20 cellular contexts compared by ENCODE assay signal in genomic region chr2:97741251-97741650, GRCh38. TPM values are rescaled to one million over a fixed set of nuclear protein-coding genes. Genes with fewer than 3 reads are reported as not detected.
DNase-seq lines count a peak whose midpoint lies in the region; ATAC-seq, FAIRE-seq and TF ChIP-seq lines count a peak whose summit lies in the region.
"Had no signal": no experiment of that assay in that cellular context is flagged by ENCODE, and none has a peak within 500 bp of the region (broad histone marks: within the 10 kb centered on the region; RNA-seq: fewer than 3 reads in every experiment).

No MANE protein-coding gene starts in this region.

- H3K4me1 ChIP-seq in cardiac muscle cell (ENCODE audit: low read depth) (no peaks in the 10 kb centered on the region), H1 (replicated peaks in 1 of 4; ENCODE audit: control insufficient read depth in 3 of 4, insufficient read depth in 4 of 4, low read length in 3 of 4) (peaks cover 0 to 2% (median 0%) of the 10 kb centered on the region in 4 experiments; a peak in 1 of 7 replicates), spleen (peaks cover 0 to 57% (median 22%) of the 10 kb centered on the region in 6 donors)

- H3K27ac Mint-ChIP-seq in activated CD8-positive, alpha-beta T cell treated with anti-CD3 and anti-CD28 coated beads, Interleukin-2, amount 10 ng/mL, durations not matched to agents 7 days and 5 days = peak overlapping the region; percentile 97
- H3K27ac Mint-ChIP-seq: activated B cell treated with CpG ODN at 0.5 μM for 24 hours, GM23338 had no signal

- H2BK15ac ChIP-seq in H1 (ENCODE audit: low read length) = no peak overlapping the region

- H3K14ac ChIP-seq in H1 (ENCODE audit: insufficient read length) = no peak overlapping the region

- ATAC-seq in Right ventricle myocardium inferior = no peak
- ATAC-seq in activated CD8-positive, alpha-beta T cell treated with anti-CD3 and anti-CD28 coated beads, Interleukin-2, amount 10 ng/mL, durations not matched to agents 7 days and 5 days = no peak
- ATAC-seq in GM18868 (IDR thresholded peaks at IDR 0.05; ENCODE audit: unreplicated experiment) = no peak
- ATAC-seq in HG03469 (IDR thresholded peaks at IDR 0.05; ENCODE audit: unreplicated experiment) = no peak
- ATAC-seq: stimulated activated naive CD8-positive, alpha-beta T cell treated with anti-CD3 and anti-CD28 coated beads, Interleukin-15, Interleukin-2, amounts not matched to agents 100 U/mL and 50 U/mL, for 24 hours had no signal

- H4K20me1 ChIP-seq in H1 (replicated peaks in 1 of 2; ENCODE audit: control insufficient read depth in 1 of 2, insufficient read depth in 2 of 2, low read length in 2 of 2) = no peaks in the 10 kb centered on the region

- TF ChIP-seq POLR2A in H1 (IDR thresholded peaks at IDR 0.05; ENCODE audit: control extremely low read depth in 1 of 2, low read depth in 2 of 2, low read length in 2 of 2) = no peak
- TF ChIP-seq POLR2A in spleen (IDR thresholded peaks at IDR 0.05) = no peak

- H3K56ac ChIP-seq in H1 (replicated peaks; ENCODE audit: insufficient read length, low read depth, low read length) = no peak overlapping the region

- POLR2A ChIA-PET in activated CD8-positive, alpha-beta T cell treated with anti-CD3 and anti-CD28 coated beads, Interleukin-2, amount 10 ng/mL, durations not matched to agents 7 days and 5 days (lab: Charles Lee) = interaction anchor here (0.7 to 3.2 kb wide), 8 partner anchors 13 to 96 kb away, joined by 3 to 19 read pairs (median 4); partner anchors contain the start of genes COX5B and ZAP70
- POLR2A ChIA-PET in H1 (lab: Charles Lee; ENCODE audit: partially characterized antibody) = interaction anchor here (0.8 to 1.7 kb wide), 3 partner anchors 8 to 19 kb away, joined by 3 read pairs; no protein-coding TSS in a partner anchor

- H3K18ac ChIP-seq in H1 (ENCODE audit: extremely low read depth, low read length) = no peak overlapping the region

- no peaks in the 10 kb centered on the region for H3K79me1 ChIP-seq in H1 (ENCODE audit: low read depth, low read length)

- no peak overlapping the region for H4K8ac ChIP-seq in H1 (ENCODE audit: extremely low read depth, insufficient read depth, low read length)

- H3K9ac ChIP-seq in H1 (replicated peaks in 1 of 4; ENCODE audit: extremely low read depth in 1 of 4, low read depth in 3 of 4, low read length in 3 of 4) = no peak overlapping the region

- DNase-seq in cardiac muscle cell (ENCODE audit: low read depth in 1 of 2, low spot score in 1 of 2) (no peak), Right ventricle myocardium inferior (ENCODE audit: missing footprints) (no peak), H1 (ENCODE audit: low read depth in 1 of 2, low spot score in 2 of 2) (no peak), spleen (peak; percentile 71), brain microvascular endothelial cell (no peak)
- no peak for DNase-seq in activated CD8-positive, alpha-beta T cell treated with anti-CD3 and anti-CD28 coated beads, Interleukin-2, amount 10 ng/mL, durations not matched to agents 7 days and 5 days
- DNase-seq: activated B cell treated with CpG ODN at 0.5 μM for 24 hours, activated gamma-delta T cell, cerebellar nuclear complex had no signal

- H3K4me3 ChIP-seq in cardiac muscle cell (no peak overlapping the region), H1 (ENCODE audit: extremely low read depth in 1 of 4, insufficient read depth in 2 of 4, low read depth in 3 of 4, low read length in 4 of 4) (no peak overlapping the region), spleen (no peak overlapping the region), brain microvascular endothelial cell (ENCODE audit: low read depth, low read length) (no peak overlapping the region)
- H3K4me3 ChIP-seq: GM23338, MG63, smooth muscle cell had no signal

- peaks cover 68% of the 10 kb centered on the region for H3K4me1 Mint-ChIP-seq in activated CD8-positive, alpha-beta T cell treated with anti-CD3 and anti-CD28 coated beads, Interleukin-2, amount 10 ng/mL, durations not matched to agents 7 days and 5 days (ENCODE audit: low read depth)

- H3K79me2 ChIP-seq in H1 (ENCODE audit: control insufficient read depth in 1 of 2, insufficient read depth in 2 of 2, low read length in 2 of 2) = no peaks in the 10 kb centered on the region

- no peaks in the 10 kb centered on the region for H3K9me3 Mint-ChIP-seq in activated CD8-positive, alpha-beta T cell treated with anti-CD3 and anti-CD28 coated beads, Interleukin-2, amount 10 ng/mL, durations not matched to agents 7 days and 5 days (ENCODE audit: insufficient read depth)
- H3K9me3 Mint-ChIP-seq: activated B cell treated with CpG ODN at 0.5 μM for 24 hours, GM23338 had no signal

- TF ChIP-seq RAD21 in H1 (IDR thresholded peaks at IDR 0.05 in 1 of 2, conservative IDR thresholded peaks at IDR 0.05 in 1 of 2; ENCODE audit: low read depth in 2 of 2, low read length in 2 of 2) = no peak

- H3K27me3 Mint-ChIP-seq in activated CD8-positive, alpha-beta T cell treated with anti-CD3 and anti-CD28 coated beads, Interleukin-2, amount 10 ng/mL, durations not matched to agents 7 days and 5 days (ENCODE audit: low read depth) = no peaks in the 10 kb centered on the region
- H3K27me3 Mint-ChIP-seq: activated B cell treated with CpG ODN at 0.5 μM for 24 hours, IgD-negative memory B cell had no signal

- no peak for TF ChIP-seq EP300 in H1 (IDR thresholded peaks at IDR 0.05; ENCODE audit: borderline replicate concordance in 1 of 2, low read depth in 2 of 2, low read length in 2 of 2)

- TF ChIP-seq CTCF in cardiac muscle cell (IDR thresholded peaks at IDR 0.05; ENCODE audit: low read depth, low read length) (no peak), H1 (IDR thresholded peaks at IDR 0.05; ENCODE audit: control extremely low read depth in 1 of 3, insufficient read depth in 1 of 3, low read depth in 1 of 3, low read length in 3 of 3) (no peak), spleen (IDR thresholded peaks at IDR 0.05 in 8 of 11, conservative IDR thresholded peaks at IDR 0.05 in 3 of 11) (no peak), brain microvascular endothelial cell (IDR thresholded peaks at IDR 0.05; ENCODE audit: low read depth, low read length, missing control alignments) (no peak)

- no peak overlapping the region for H3K4ac ChIP-seq in H1 (replicated peaks; ENCODE audit: insufficient read length, low read depth, low read length)

- in situ Hi-C loops in brain microvascular endothelial cell (cut with HindIII; ENCODE audit: low pct_ligation_motif_present, low sequenced_read_pairs) = no loop called here

- H2BK5ac ChIP-seq in H1 (ENCODE audit: low read depth, low read length) = no peak overlapping the region

- no peaks in the 10 kb centered on the region for H3K9me3 ChIP-seq in cardiac muscle cell (ENCODE audit: low read depth)
- no peaks in the 10 kb centered on the region for H3K9me3 ChIP-seq in H1 (ENCODE audit: insufficient read depth in 2 of 2, low read depth in 1 of 2, low read length in 1 of 2)
- no peaks in the 10 kb centered on the region for H3K9me3 ChIP-seq in spleen
- H3K9me3 ChIP-seq: MG63 had no signal

- 94% methylated on average over 8 of the region's 20 CpGs; no CpG with 5 or more reads in 1 of the 2 experiments for WGBS in H1 (ENCODE audit: extremely low coverage in 1 of 2, insufficient coverage in 1 of 2, insufficient read length in 1 of 2, insufficient replicate concordance in 2 of 2, low coverage in 1 of 2, low lambda C conversion rate in 2 of 2, missing lambda C conversion rate in 1 of 2), 2 experiments
- 91 to 94% (median 91%) methylated on average over 20 of the region's 20 CpGs for WGBS in spleen, 5 donors

- no peak overlapping the region for H2BK120ac ChIP-seq in H1 (replicated peaks; ENCODE audit: low read depth, low read length)

- peak overlapping the region; percentile 75; the same call in 1 of the 2 replicates for H2BK12ac ChIP-seq in H1 (ENCODE audit: low read depth, low read length)

- H3K27me3 ChIP-seq in cardiac muscle cell (no peaks in the 10 kb centered on the region), H1 (replicated peaks in 1 of 4; ENCODE audit: control insufficient read depth in 3 of 4, extremely low read depth in 1 of 4, insufficient read depth in 3 of 4, low read length in 3 of 4) (no peaks in the 10 kb centered on the region), spleen (replicated peaks in 1 of 7) (no peaks in the 10 kb centered on the region), brain microvascular endothelial cell (replicated peaks) (no peaks in the 10 kb centered on the region)
- H3K27me3 ChIP-seq: MG63 had no signal

- no peak overlapping the region for H2BK20ac ChIP-seq in H1 (ENCODE audit: low read length)

- no peak overlapping the region for H2AFZ ChIP-seq in H1 (ENCODE audit: low read length)

- H2AK5ac ChIP-seq in H1 (ENCODE audit: low read depth, low read length) = no peak overlapping the region; the same call in 1 of the 2 replicates

- no peak overlapping the region for H4K5ac ChIP-seq in H1 (ENCODE audit: insufficient read length, low read depth, low read length)

- no peak overlapping the region for H3K23ac ChIP-seq in H1 (ENCODE audit: insufficient read length)

- FAIRE-seq in H1 (lab: Jason Lieb, UNC) = no peak
- FAIRE-seq: G401.6 had no signal

- CTCF ChIA-PET in activated CD8-positive, alpha-beta T cell treated with anti-CD3 and anti-CD28 coated beads, Interleukin-2, amount 10 ng/mL, durations not matched to agents 7 days and 5 days (lab: Charles Lee) = interaction anchor here (0.6 to 10.2 kb wide), 18 partner anchors 10 to 629 kb away, joined by 3 to 265 read pairs (median 6); partner anchors contain the start of genes COX5B and ZAP70
- CTCF ChIA-PET in H1 (lab: Charles Lee; ENCODE audit: partially characterized antibody) = interaction anchor here (0.6 to 10.1 kb wide), 25 partner anchors 9 to 856 kb away, joined by 3 to 149 read pairs (median 5); partner anchors contain the start of genes ACTR1B and ZAP70

- H3K27ac ChIP-seq in cardiac muscle cell (peak overlapping the region; percentile 5), H1 (ENCODE audit: low read depth, low read length) (no peak overlapping the region), spleen (peak overlapping the region in 2 of 8 donors; percentile 48 to 76), brain microvascular endothelial cell (no peak overlapping the region)

- no peak overlapping the region for H3K4me2 ChIP-seq in H1 (ENCODE audit: insufficient read depth in 1 of 2, low read depth in 2 of 2, low read length in 2 of 2)
- H3K4me2 ChIP-seq: GM23338, smooth muscle cell had no signal

- H3K36me3 ChIP-seq in cardiac muscle cell = no peaks in the 10 kb centered on the region
- H3K36me3 ChIP-seq in H1 (ENCODE audit: control insufficient read depth in 2 of 4, insufficient read depth in 4 of 4, low read length in 3 of 4) = no peaks in the 10 kb centered on the region
- H3K36me3 ChIP-seq in spleen = peaks cover 0 to 44% (median 6%) of the 10 kb centered on the region in 6 donors
- H3K36me3 ChIP-seq in brain microvascular endothelial cell (replicated peaks) = no peaks in the 10 kb centered on the region

- no peak overlapping the region for H4K91ac ChIP-seq in H1 (replicated peaks; ENCODE audit: insufficient read length, low read length)

- H3K36me3 Mint-ChIP-seq in activated CD8-positive, alpha-beta T cell treated with anti-CD3 and anti-CD28 coated beads, Interleukin-2, amount 10 ng/mL, durations not matched to agents 7 days and 5 days (ENCODE audit: low read depth) = peaks cover 77% of the 10 kb centered on the region

- H3K4me3 Mint-ChIP-seq in activated CD8-positive, alpha-beta T cell treated with anti-CD3 and anti-CD28 coated beads, Interleukin-2, amount 10 ng/mL, durations not matched to agents 7 days and 5 days = no peak overlapping the region
- H3K4me3 Mint-ChIP-seq: activated B cell treated with CpG ODN at 0.5 μM for 24 hours, GM23338 had no signal

- intact Hi-C loops in Right ventricle myocardium inferior (cut with DNase I) (no loop called here), spleen (cut with DNase I; ENCODE audit: low total_unique reads) (no loop called here)

- H3K23me2 ChIP-seq in H1 (ENCODE audit: low read depth, low read length) = no peaks in the 10 kb centered on the region

RNA-seq across cellular contexts. Expression of gene ZAP70, which starts 27.9 kb away (rescaled TPM):
- total RNA-seq in cardiac muscle cell = 2.7 and 7.3 TPM in 2 replicates
- 0.32 and 3.5 TPM in 2 replicates for polyA plus RNA-seq in cardiac muscle cell
- total RNA-seq in Right ventricle myocardium inferior = 1.6 TPM
- total RNA-seq in activated CD8-positive, alpha-beta T cell treated with anti-CD3 and anti-CD28 coated beads, Interleukin-2, amount 10 ng/mL, durations not matched to agents 7 days and 5 days = 100 to 1,000 TPM; 268 to 297 TPM
- total RNA-seq in H1 (2021; fragmentation: NEBNext Ultra II Directional; extraction: Animal tissue kit (Norgen Biotek cat#: 25700)) = not detected in 2 replicates
- polyA plus RNA-seq in H1 (2011; rRNA removed) = 0.15 and 0.20 TPM in 2 replicates
- polyA plus RNA-seq in H1 (2011; cell fraction: cytosol; rRNA removed) = 0.19 TPM
- 0.77 TPM for polyA plus RNA-seq in H1 (2011; cell fraction: nucleus; rRNA removed)
- 0.13 to 0.35 TPM (median 0.26 TPM) in 4 replicates for polyA plus RNA-seq in H1 (2012, experiment 1 of 2)
- polyA plus RNA-seq in H1 (2012, experiment 2 of 2) = 0.17 TPM
- polyA plus RNA-seq in H1 (2013, experiment 1 of 2) = not detected
- 0.06 TPM for polyA plus RNA-seq in H1 (2013, experiment 2 of 2)
- polyA minus RNA-seq in H1 (2011; rRNA and poly(A)+ RNA removed) = 0.05 TPM in 1 of 2 replicates, not detected in the other
- polyA minus RNA-seq in H1 (2011; cell fraction: cytosol; rRNA and poly(A)+ RNA removed) = not detected
- polyA minus RNA-seq in H1 (2011; cell fraction: nucleus; rRNA and poly(A)+ RNA removed) = not detected
- 10 to 100 TPM; 49.9 to 96.1 (median 81.3) TPM for total RNA-seq in spleen
- polyA plus RNA-seq in spleen = 10 to 100 TPM; 35.2 to 50.4 (median 49.2) TPM
- total RNA-seq: epithelial cell of proximal tubule, pulmonary artery endothelial cell, SK-MEL-5 had no signal
- polyA plus RNA-seq: GM23338 had no signal
